Comparison of ENCODE assay signal across 1 cellular context in genomic region chr10:14840178-14840577, GRCh38.
TF ChIP-seq lines count a peak whose summit lies in the region.

No MANE protein-coding gene starts in this region.

TF ChIP-seq in HCT116, 20 proteins besides CTCF, POLR2A, EP300 and RAD21 (continued from another document):
- no peak for TF ChIP-seq ZBTB33 (IDR thresholded peaks at IDR 0.05; ENCODE audit: extremely low read depth, insufficient replicate concordance, low read length)
- TF ChIP-seq MAX (IDR thresholded peaks at IDR 0.05) = no peak
- TF ChIP-seq FOSL1 (IDR thresholded peaks at IDR 0.05; ENCODE audit: low read depth) = no peak
- TF ChIP-seq ATF3 (IDR thresholded peaks at IDR 0.05) = no peak
- no peak for TF ChIP-seq ELF1 (IDR thresholded peaks at IDR 0.05; ENCODE audit: borderline replicate concordance, low read depth)
- TF ChIP-seq POLR2AphosphoS5 (IDR thresholded peaks at IDR 0.05; ENCODE audit: low read depth, low read length) = no peak
- TF ChIP-seq SRF (IDR thresholded peaks at IDR 0.05; ENCODE audit: low read depth) = no peak
- TF ChIP-seq CEBPB (IDR thresholded peaks at IDR 0.05; ENCODE audit: low read depth) = no peak
- no peak for TF ChIP-seq EZH2phosphoT487 (IDR thresholded peaks at IDR 0.05; ENCODE audit: borderline replicate concordance)
- no peak for TF ChIP-seq ZNF274 (IDR thresholded peaks at IDR 0.05; ENCODE audit: low read depth, low read length)
- TF ChIP-seq YY1 (IDR thresholded peaks at IDR 0.05; ENCODE audit: extremely low read depth, insufficient replicate concordance, low read depth, low read length) = no peak
- no peak for TF ChIP-seq TCF7L2 (IDR thresholded peaks at IDR 0.05; ENCODE audit: borderline replicate concordance, extremely low read depth, insufficient read depth, insufficient read length)
- TF ChIP-seq EZH2 (IDR thresholded peaks at IDR 0.05) = no peak
- no peak for TF ChIP-seq CBX3 (IDR thresholded peaks at IDR 0.05; ENCODE audit: low read depth)
- no peak for TF ChIP-seq SP1 (IDR thresholded peaks at IDR 0.05; ENCODE audit: low read depth)
- no peak for TF ChIP-seq EGR1 (IDR thresholded peaks at IDR 0.05; ENCODE audit: low read depth)
